ENCODE assay signal across 25 cellular contexts in genomic region chr9:83476513-83476912, GRCh38.
A peak's percentile ranks its signal among the peaks of the same experiment; 100 is the strongest.
DNase-seq lines count a peak whose midpoint lies in the region; ATAC-seq and TF ChIP-seq lines count a peak whose summit lies in the region.
"Had no signal": no experiment of that assay in that cellular context is flagged by ENCODE, and none has a peak within 500 bp of the region (broad histone marks: within the 10 kb centered on the region; RNA-seq: fewer than 3 reads in every experiment).

No MANE protein-coding gene starts in this region.

- H3K4me3 ChIP-seq in left ventricle myocardium inferior = no peak overlapping the region
- H3K4me3 ChIP-seq: A549; BLaER1 treated with 17β-estradiol and CSF1 and Interleukin-3, amounts not matched to agents 10 nM and 100 nM; GM12878; GM23248 had no signal

- H3K27ac Mint-ChIP-seq in HFFc6 = peak overlapping the region; percentile 15; the same call in 1 of the 2 replicates
- H3K27ac Mint-ChIP-seq: CD14-positive monocyte; CD4-positive, alpha-beta T cell; CD8-positive, alpha-beta memory T cell had no signal

- H3K4me1 ChIP-seq in left ventricle myocardium inferior = peaks cover 40% of the 10 kb centered on the region

- ATAC-seq in Right ventricle myocardium superior (ENCODE audit: poor library complexity) = peak; percentile 51
- no peak for ATAC-seq in left cardiac atrium
- ATAC-seq: A549 had no signal

- H3K4me3 Mint-ChIP-seq in HFFc6 = no peak overlapping the region
- H3K4me3 Mint-ChIP-seq: CD14-positive monocyte; CD4-positive, alpha-beta T cell had no signal

- H3K9me3 Mint-ChIP-seq in HFFc6 = no peaks in the 10 kb centered on the region; the same call in 1 of the 2 replicates

- peaks cover 12% of the 10 kb centered on the region for H3K9me3 ChIP-seq in left ventricle myocardium inferior (replicated peaks)
- H3K9me3 ChIP-seq: BE2C had no signal

- H3K27me3 Mint-ChIP-seq in HFFc6 (ENCODE audit: insufficient read depth) = peaks cover 2% of the 10 kb centered on the region; the same call in 1 of the 2 replicates
- H3K27me3 Mint-ChIP-seq: CD4-positive, alpha-beta T cell; CD8-positive, alpha-beta memory T cell had no signal

- H3K27ac ChIP-seq in left ventricle myocardium inferior (replicated peaks) = peak overlapping the region; percentile 85
- H3K27ac ChIP-seq: A549; BLaER1 treated with 17β-estradiol and CSF1 and Interleukin-3, amounts not matched to agents 10 nM and 100 nM; GM23248 had no signal

- H3K36me3 Mint-ChIP-seq in HFFc6 (ENCODE audit: low read depth) = no peaks in the 10 kb centered on the region
- H3K36me3 Mint-ChIP-seq: CD14-positive monocyte had no signal

- TF ChIP-seq CTCF in HFFc6 (IDR thresholded peaks at IDR 0.05) = no peak
- peak; percentile 14 for TF ChIP-seq CTCF in left ventricle myocardium inferior (IDR thresholded peaks at IDR 0.05; ENCODE audit: borderline replicate concordance)

- intact Hi-C loops in Right ventricle myocardium superior (cut with DNase I) = no loop called here
- intact Hi-C loops in left cardiac atrium (cut with DNase I) = no loop called here
- intact Hi-C loops in left ventricle myocardium inferior (cut with micrococcal nuclease) = no loop called here

- H3K4me1 Mint-ChIP-seq in HFFc6 (ENCODE audit: low read depth) = peaks cover 61% of the 10 kb centered on the region

- no peak for DNase-seq in Right ventricle myocardium superior
- no peak for DNase-seq in left cardiac atrium
- DNase-seq in HFFc6 = no peak
- DNase-seq in NCI-H82 treated with DMSO at 0.1 percent for 48 hours (lab: John Stamatoyannopoulos, UW; ENCODE audit: unreplicated experiment) = peak; percentile 19
- no peak for DNase-seq in left ventricle myocardium inferior
- DNase-seq in NCI-H128 (lab: John Stamatoyannopoulos, UW; ENCODE audit: unreplicated experiment) = no peak
- DNase-seq in NCI-H2227 (lab: John Stamatoyannopoulos, UW; ENCODE audit: unreplicated experiment) = no peak
- no peak for DNase-seq in medulla oblongata (ENCODE audit: extremely low spot score)
- DNase-seq: 8988T; ACHN; AML-193; BE2C; CD4-positive, alpha-beta T cell; CD8-positive, alpha-beta memory T cell; DMS 273 treated with DMSO at 0.1 percent for 48 hours; DMS79; EL; GDM1; GM23248; H7; HCEC 1CT had no signal

- H3K27me3 ChIP-seq in left ventricle myocardium inferior (ENCODE audit: low read depth) = no peaks in the 10 kb centered on the region
- H3K27me3 ChIP-seq: BE2C; BLaER1 treated with 17β-estradiol and CSF1 and Interleukin-3, amounts not matched to agents 10 nM and 100 nM had no signal

- H3K36me3 ChIP-seq in left ventricle myocardium inferior = peaks cover 11% of the 10 kb centered on the region
- H3K36me3 ChIP-seq: BLaER1 treated with 17β-estradiol and CSF1 and Interleukin-3, amounts not matched to agents 10 nM and 100 nM had no signal
